14 cellular contexts compared by ENCODE assay signal in the genomic region with DNA sequence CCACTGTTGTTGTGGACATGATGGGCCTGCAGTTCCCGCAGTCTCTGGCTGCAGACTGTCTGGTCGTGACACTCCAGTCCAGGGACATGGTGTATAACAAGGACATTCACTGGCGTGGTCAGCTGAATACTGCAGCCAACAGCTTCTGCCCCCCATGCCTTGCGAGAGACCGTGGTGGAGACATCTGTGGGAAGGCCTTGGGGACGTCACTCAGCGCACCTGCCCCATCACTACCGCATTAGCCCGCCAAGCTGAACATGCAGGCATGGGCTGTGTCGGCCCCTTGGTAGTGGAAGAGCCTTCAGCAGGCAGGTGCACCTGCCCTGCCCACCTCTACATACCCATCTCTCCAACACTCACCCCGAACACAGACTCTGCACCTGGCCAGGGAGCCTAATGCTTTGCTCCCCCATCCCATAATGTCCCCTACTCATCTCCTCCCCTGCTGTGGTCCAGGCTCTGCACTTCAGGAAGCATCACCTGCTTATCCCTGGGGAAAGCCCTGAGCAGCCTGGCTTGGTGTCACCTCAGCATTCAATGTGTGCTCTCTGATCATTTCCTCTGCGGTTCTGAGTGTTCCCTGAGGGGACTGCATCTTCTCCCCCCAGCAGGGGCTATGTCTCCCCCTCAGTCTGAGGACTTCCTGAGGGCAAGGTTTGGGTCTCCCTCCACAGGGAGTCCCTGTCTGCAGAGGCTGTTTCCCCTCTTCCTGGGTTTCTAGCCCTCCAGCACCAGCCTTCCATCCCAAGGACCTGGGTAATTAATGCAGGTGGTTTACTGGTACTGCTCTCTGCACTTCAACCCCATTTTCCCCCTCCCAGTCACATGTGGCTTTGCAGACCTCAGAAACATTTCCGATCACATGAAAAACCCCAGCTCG. TPM values are rescaled to one million over a fixed set of nuclear protein-coding genes. Genes with fewer than 3 reads are reported as not detected.
DNase-seq lines count a peak whose midpoint lies in the region; ATAC-seq and TF ChIP-seq lines count a peak whose summit lies in the region.
"Had no signal": no experiment of that assay in that cellular context is flagged by ENCODE, and none has a peak within 500 bp of the region (broad histone marks: within the 10 kb centered on the region; RNA-seq: fewer than 3 reads in every experiment).

No MANE protein-coding gene starts in this region.

- no peak overlapping the region for H3K9ac ChIP-seq in mesendoderm (ENCODE audit: low read length)

- H3K4me1 Mint-ChIP-seq in activated T-cell treated with anti-CD3 and anti-CD28 coated beads, Interleukin-2, amount 50 U/mL, for 4 hours (ENCODE audit: low read depth): peaks cover 31% of the 10 kb centered on the region
- peaks cover 32% of the 10 kb centered on the region for H3K4me1 Mint-ChIP-seq in activated naive CD8-positive, alpha-beta T cell treated with anti-CD3 and anti-CD28 coated beads for 36 hours
- peaks cover 10% of the 10 kb centered on the region for H3K4me1 Mint-ChIP-seq in type B pancreatic cell (ENCODE audit: unreplicated experiment)

- H3K4me1 ChIP-seq in mesendoderm (ENCODE audit: control insufficient read depth, low read depth, low read length): peaks cover 9% of the 10 kb centered on the region

- H3K4me3 Mint-ChIP-seq in activated T-cell treated with anti-CD3 and anti-CD28 coated beads, Interleukin-2, amount 50 U/mL, for 4 hours: no peak overlapping the region
- no peak overlapping the region for H3K4me3 Mint-ChIP-seq in activated naive CD8-positive, alpha-beta T cell treated with anti-CD3 and anti-CD28 coated beads for 36 hours
- H3K4me3 Mint-ChIP-seq in type B pancreatic cell: no peak overlapping the region
- H3K4me3 Mint-ChIP-seq: natural killer cell treated with Interleukin-12 subunit alpha and Interleukin-12 subunit beta and Interleukin-15 and Interleukin-18, amount 100 ng/mL, for 72 hours had no signal

- no peak overlapping the region for H2BK5ac ChIP-seq in mesendoderm (ENCODE audit: low read length)

- no peaks in the 10 kb centered on the region for H3K9me3 Mint-ChIP-seq in activated T-cell treated with anti-CD3 and anti-CD28 coated beads, Interleukin-2, amount 50 U/mL, for 4 hours
- no peaks in the 10 kb centered on the region for H3K9me3 Mint-ChIP-seq in activated naive CD8-positive, alpha-beta T cell treated with anti-CD3 and anti-CD28 coated beads for 36 hours
- H3K9me3 Mint-ChIP-seq in type B pancreatic cell: no peaks in the 10 kb centered on the region
- H3K9me3 Mint-ChIP-seq: natural killer cell treated with Interleukin-12 subunit alpha and Interleukin-12 subunit beta and Interleukin-15 and Interleukin-18, amount 100 ng/mL, for 72 hours had no signal

- H4K8ac ChIP-seq in mesendoderm (ENCODE audit: low read depth, low read length): no peak overlapping the region

- WGBS in mesendoderm (ENCODE audit: extremely low coverage, insufficient coverage, low lambda C conversion rate): no CpG with 5 or more reads among the region's 14 CpGs

- H3K27ac ChIP-seq in mesendoderm (ENCODE audit: low read depth, low read length): no peak overlapping the region
- H3K27ac ChIP-seq: upper lobe of left lung had no signal

- H3K4me3 ChIP-seq in mesendoderm (ENCODE audit: low read length): no peak overlapping the region
- H3K4me3 ChIP-seq: upper lobe of left lung had no signal

- no peaks in the 10 kb centered on the region for H3K36me3 Mint-ChIP-seq in activated T-cell treated with anti-CD3 and anti-CD28 coated beads, Interleukin-2, amount 50 U/mL, for 4 hours (ENCODE audit: insufficient read depth)
- no peaks in the 10 kb centered on the region for H3K36me3 Mint-ChIP-seq in activated naive CD8-positive, alpha-beta T cell treated with anti-CD3 and anti-CD28 coated beads for 36 hours
- no peaks in the 10 kb centered on the region for H3K36me3 Mint-ChIP-seq in type B pancreatic cell
- H3K36me3 Mint-ChIP-seq: natural killer cell treated with Interleukin-12 subunit alpha and Interleukin-12 subunit beta and Interleukin-15 and Interleukin-18, amount 100 ng/mL, for 72 hours had no signal

- no peak overlapping the region for H4K5ac ChIP-seq in mesendoderm (ENCODE audit: low read length)

- no peaks in the 10 kb centered on the region for H3K36me3 ChIP-seq in mesendoderm (ENCODE audit: control insufficient read depth, insufficient read depth, low read length)
- H3K36me3 ChIP-seq: upper lobe of left lung had no signal

- H3K27me3 Mint-ChIP-seq in activated T-cell treated with anti-CD3 and anti-CD28 coated beads, Interleukin-2, amount 50 U/mL, for 4 hours (ENCODE audit: low read depth): peaks cover 42% of the 10 kb centered on the region
- peaks cover 60% of the 10 kb centered on the region for H3K27me3 Mint-ChIP-seq in activated naive CD8-positive, alpha-beta T cell treated with anti-CD3 and anti-CD28 coated beads for 36 hours
- H3K27me3 Mint-ChIP-seq in type B pancreatic cell: peaks cover 27% of the 10 kb centered on the region

- no peak overlapping the region for H3K23ac ChIP-seq in mesendoderm (ENCODE audit: low read length)

- H3K27ac Mint-ChIP-seq in activated naive CD8-positive, alpha-beta T cell treated with anti-CD3 and anti-CD28 coated beads for 36 hours: no peak overlapping the region
- no peak overlapping the region for H3K27ac Mint-ChIP-seq in type B pancreatic cell

- H3K79me1 ChIP-seq in mesendoderm (ENCODE audit: low read length): no peaks in the 10 kb centered on the region

- TF ChIP-seq CTCF in type B pancreatic cell (conservative IDR thresholded peaks at IDR 0.05): no peak

- peak; percentile 44 to 47 for ATAC-seq in activated T-cell treated with anti-CD3 and anti-CD28 coated beads, Interleukin-2, amount 50 U/mL, for 4 hours
- ATAC-seq in GM18498 (IDR thresholded peaks at IDR 0.05; ENCODE audit: unreplicated experiment): no peak

- H2BK120ac ChIP-seq in mesendoderm (ENCODE audit: low read depth, low read length): no peak overlapping the region

- no peaks in the 10 kb centered on the region for H3K79me2 ChIP-seq in mesendoderm (ENCODE audit: control insufficient read depth, insufficient read depth, low read length)

- no peak overlapping the region for H3K56ac ChIP-seq in mesendoderm (ENCODE audit: low read length)

- H3K4ac ChIP-seq in mesendoderm (ENCODE audit: low read depth, low read length): no peak overlapping the region

- DNase-seq in activated T-cell treated with anti-CD3 and anti-CD28 coated beads, Interleukin-2, amount 50 U/mL, for 4 hours: no peak
- no peak for DNase-seq in activated T-cell treated with anti-CD3 and anti-CD28 coated beads, Interleukin-2, amount 50 U/mL, for 1 hour
- DNase-seq in NCI-H1092 (lab: John Stamatoyannopoulos, UW) (peak; percentile 54), type B pancreatic cell (ENCODE audit: extremely low spot score, unreplicated experiment) (peak; percentile 51), NCI-H2029 treated with DMSO at 0.1 percent for 48 hours (lab: John Stamatoyannopoulos, UW) (no peak), mesendoderm (no peak)
- DNase-seq in activated naive CD8-positive, alpha-beta T cell treated with anti-CD3 and anti-CD28 coated beads for 36 hours: peak; percentile 21
- DNase-seq: left cardiac atrium, NCI-H1694 had no signal

- H3K18ac ChIP-seq in mesendoderm (ENCODE audit: low read length): no peak overlapping the region

- H3K4me2 ChIP-seq in mesendoderm (ENCODE audit: low read length): no peak overlapping the region

- H3K27me3 ChIP-seq in mesendoderm (ENCODE audit: insufficient read depth, low read length, poor library complexity): no peaks in the 10 kb centered on the region
- H3K27me3 ChIP-seq: upper lobe of left lung had no signal

- H2BK15ac ChIP-seq in mesendoderm (replicated peaks; ENCODE audit: low read depth): no peak overlapping the region

- no peak overlapping the region for H2AK5ac ChIP-seq in mesendoderm (ENCODE audit: low read length)

RNA-seq across cellular contexts. Expression of gene PGLYRP4, which starts 3.2 kb away (rescaled TPM):
- total RNA-seq in activated T-cell treated with anti-CD3 and anti-CD28 coated beads, Interleukin-2, amount 50 U/mL, for 4 hours: not detected
- not detected for total RNA-seq in activated naive CD8-positive, alpha-beta T cell treated with anti-CD3 and anti-CD28 coated beads for 36 hours
- total RNA-seq in type B pancreatic cell (ENCODE audit: low replicate concordance): 4.4 and 5.9 TPM in 2 replicates
- not detected for polyA plus RNA-seq in mesendoderm (2013, experiment 1 of 2)
- not detected for polyA plus RNA-seq in mesendoderm (2013, experiment 2 of 2)
- total RNA-seq: astrocyte; left cardiac atrium; natural killer cell treated with Interleukin-12 subunit alpha and Interleukin-12 subunit beta and Interleukin-15 and Interleukin-18, amount 100 ng/mL, for 72 hours; T-helper 1 cell treated with Interleukin-12 subunit alpha and Interleukin-12 subunit beta and Interleukin-4 antibody, amounts not matched to agents 30 ng/mL and 1 ng/mL, for 36 hours; upper lobe of left lung had no signal

RNA-seq across cellular contexts. Expression of gene S100A9, which starts 12.2 kb away (rescaled TPM):
- total RNA-seq in activated T-cell treated with anti-CD3 and anti-CD28 coated beads, Interleukin-2, amount 50 U/mL, for 4 hours: under 1 TPM in 1 of 3 donors, not detected in 2; 0.38 TPM
- total RNA-seq in activated naive CD8-positive, alpha-beta T cell treated with anti-CD3 and anti-CD28 coated beads for 36 hours: not detected
- total RNA-seq in type B pancreatic cell (ENCODE audit: low replicate concordance): 1,065 and 1,707 TPM in 2 replicates
- 0.31 TPM for polyA plus RNA-seq in mesendoderm (2013, experiment 1 of 2)
- polyA plus RNA-seq in mesendoderm (2013, experiment 2 of 2): 0.14 TPM

RNA-seq across cellular contexts. Expression of gene S100A12, which starts 30.0 kb away (rescaled TPM):
- not detected for total RNA-seq in activated T-cell treated with anti-CD3 and anti-CD28 coated beads, Interleukin-2, amount 50 U/mL, for 4 hours
- total RNA-seq in activated naive CD8-positive, alpha-beta T cell treated with anti-CD3 and anti-CD28 coated beads for 36 hours: not detected
- 0.62 TPM in 1 of 2 replicates, not detected in the other for total RNA-seq in type B pancreatic cell (ENCODE audit: low replicate concordance)
- not detected for polyA plus RNA-seq in mesendoderm (2013, experiment 1 of 2)
- not detected for polyA plus RNA-seq in mesendoderm (2013, experiment 2 of 2)
- total RNA-seq: astrocyte; natural killer cell treated with Interleukin-12 subunit alpha and Interleukin-12 subunit beta and Interleukin-15 and Interleukin-18, amount 100 ng/mL, for 72 hours; T-helper 1 cell treated with Interleukin-12 subunit alpha and Interleukin-12 subunit beta and Interleukin-4 antibody, amounts not matched to agents 30 ng/mL and 1 ng/mL, for 36 hours had no signal

RNA-seq across cellular contexts. Expression of gene PGLYRP3, which starts 32.7 kb away (rescaled TPM):
- not detected for total RNA-seq in activated T-cell treated with anti-CD3 and anti-CD28 coated beads, Interleukin-2, amount 50 U/mL, for 4 hours
- not detected for total RNA-seq in activated naive CD8-positive, alpha-beta T cell treated with anti-CD3 and anti-CD28 coated beads for 36 hours
- total RNA-seq in type B pancreatic cell (ENCODE audit: low replicate concordance): 0.87 and 1.3 TPM in 2 replicates
- not detected for polyA plus RNA-seq in mesendoderm (2013, experiment 1 of 2)
- polyA plus RNA-seq in mesendoderm (2013, experiment 2 of 2): not detected
- total RNA-seq: astrocyte; left cardiac atrium; natural killer cell treated with Interleukin-12 subunit alpha and Interleukin-12 subunit beta and Interleukin-15 and Interleukin-18, amount 100 ng/mL, for 72 hours; T-helper 1 cell treated with Interleukin-12 subunit alpha and Interleukin-12 subunit beta and Interleukin-4 antibody, amounts not matched to agents 30 ng/mL and 1 ng/mL, for 36 hours; upper lobe of left lung had no signal

RNA-seq across cellular contexts. Expression of gene S100A8, which starts 45.4 kb away (rescaled TPM):
- total RNA-seq in activated T-cell treated with anti-CD3 and anti-CD28 coated beads, Interleukin-2, amount 50 U/mL, for 4 hours: not detected
- total RNA-seq in activated naive CD8-positive, alpha-beta T cell treated with anti-CD3 and anti-CD28 coated beads for 36 hours: not detected
- total RNA-seq in type B pancreatic cell (ENCODE audit: low replicate concordance): 667 and 678 TPM in 2 replicates
- polyA plus RNA-seq in mesendoderm (2013, experiment 1 of 2): not detected
- polyA plus RNA-seq in mesendoderm (2013, experiment 2 of 2): not detected
- total RNA-seq: astrocyte; T-helper 1 cell treated with Interleukin-12 subunit alpha and Interleukin-12 subunit beta and Interleukin-4 antibody, amounts not matched to agents 30 ng/mL and 1 ng/mL, for 36 hours had no signal

Comparison
In these comparisons a context has a peak if more than half of its experiments do, and no peak if none do; other contexts are left out.
1. DNase-seq: peak in NCI-H1092 (single experiment), activated naive CD8-positive, alpha-beta T cell treated with anti-CD3 and anti-CD28 coated beads for 36 hours (single experiment) and type B pancreatic cell (single experiment); none in activated T-cell treated with anti-CD3 and anti-CD28 coated beads, Interleukin-2, amount 50 U/mL, for 4 hours (single experiment), activated T-cell treated with anti-CD3 and anti-CD28 coated beads, Interleukin-2, amount 50 U/mL, for 1 hour (single experiment), NCI-H2029 treated with DMSO at 0.1 percent for 48 hours (single experiment) and mesendoderm (single experiment).
2. RNA of gene S100A9, which starts 12.2 kb away (total RNA-seq): 1,065 to 1,707 TPM in type B pancreatic cell; 0.38 TPM in activated T-cell treated with anti-CD3 and anti-CD28 coated beads, Interleukin-2, amount 50 U/mL, for 4 hours and not detected in activated naive CD8-positive, alpha-beta T cell treated with anti-CD3 and anti-CD28 coated beads for 36 hours; every median in the first group is over 100 times any median in the second.